13 cellular contexts compared by ENCODE assay signal in genomic region chr6:125533710-125534397, GRCh38.
A peak's percentile ranks its signal among the peaks of the same experiment; 100 is the strongest.
DNase-seq lines count a peak whose midpoint lies in the region; ATAC-seq and TF ChIP-seq lines count a peak whose summit lies in the region.
"Had no signal": no experiment of that assay in that cellular context is flagged by ENCODE, and none has a peak within 500 bp of the region (broad histone marks: within the 10 kb centered on the region; RNA-seq: fewer than 3 reads in every experiment).

No MANE protein-coding gene starts in this region.

- CTCF ChIA-PET in HEK293 (lab: Yijun Ruan, JAX), result interaction anchor here (0.7 to 1.3 kb wide), 4 partner anchors 13 to 220 kb away, joined by 3 to 4 read pairs (median 3); no protein-coding TSS in a partner anchor
- CTCF ChIA-PET in activated naive CD4-positive, alpha-beta T cell treated with anti-CD3 and anti-CD28 coated beads, Interleukin-2, amount 10 ng/mL, durations not matched to agents 7 days and 5 days (lab: Charles Lee), result interaction anchor here (1.1 kb wide), 1 partner anchor 221 kb away, joined by 3 read pairs; no protein-coding TSS in a partner anchor

- TF ChIP-seq CTCF in HEK293 (tag by site-specific recombination; IDR thresholded peaks at IDR 0.05) (no peak), psoas muscle (IDR thresholded peaks at IDR 0.05) (no peak)

- ATAC-seq in psoas muscle (peak in 1 of 4 donors; percentile 42), left ventricle myocardium superior (no peak)
- ATAC-seq: activated T-helper 17 cell treated with anti-CD3 and anti-CD28 coated beads, Interleukin-2, amount 50 U/mL, for 72 hours had no signal

- H3K36me3 ChIP-seq in HEK293 (ENCODE audit: control insufficient read depth in 2 of 2, insufficient read depth in 1 of 2, low read length in 2 of 2) (no peaks in the 10 kb centered on the region), adipocyte (ENCODE audit: control insufficient read depth, insufficient read depth, low read length, severe bottlenecking) (no peaks in the 10 kb centered on the region), iPS-18a (ENCODE audit: control insufficient read depth, low read depth, low read length) (no peaks in the 10 kb centered on the region), psoas muscle (ENCODE audit: insufficient read depth in 1 of 2, low read depth in 1 of 2) (no peaks in the 10 kb centered on the region)

- no peaks in the 10 kb centered on the region for H3K36me3 Mint-ChIP-seq in activated naive CD4-positive, alpha-beta T cell treated with anti-CD3 and anti-CD28 coated beads, Interleukin-2, amount 10 ng/mL, durations not matched to agents 7 days and 5 days
- H3K36me3 Mint-ChIP-seq: immature natural killer cell had no signal

- no peaks in the 10 kb centered on the region for H3K9me3 Mint-ChIP-seq in activated naive CD4-positive, alpha-beta T cell treated with anti-CD3 and anti-CD28 coated beads, Interleukin-2, amount 10 ng/mL, durations not matched to agents 7 days and 5 days
- H3K9me3 Mint-ChIP-seq: activated T-helper 17 cell treated with anti-CD3 and anti-CD28 coated beads, Interleukin-2, amount 50 U/mL, for 72 hours had no signal

- intact Hi-C loops in psoas muscle (cut with DNase I), result no loop called here
- intact Hi-C loops in left ventricle myocardium superior (cut with micrococcal nuclease), result no loop called here

- DNase-seq in adipocyte (ENCODE audit: low read depth) (no peak), psoas muscle (no peak), GM19238 (ENCODE audit: insufficient read length, low spot score) (no peak), HCEC 1CT (no peak), left ventricle myocardium superior (no peak)
- DNase-seq in activated naive CD4-positive, alpha-beta T cell treated with anti-CD3 and anti-CD28 coated beads, Interleukin-2, amount 10 ng/mL, durations not matched to agents 7 days and 5 days, result no peak
- DNase-seq: immature natural killer cell; stimulated activated CD4-positive, alpha-beta T cell treated with anti-CD3 and anti-CD28 coated beads, Interleukin-1b, Interleukin-23, amount 100 ng/mL, for 48 hours; T-helper 2 cell had no signal

- peaks cover 10% of the 10 kb centered on the region for H3K4me1 Mint-ChIP-seq in activated naive CD4-positive, alpha-beta T cell treated with anti-CD3 and anti-CD28 coated beads, Interleukin-2, amount 10 ng/mL, durations not matched to agents 7 days and 5 days
- H3K4me1 Mint-ChIP-seq: activated T-helper 17 cell treated with anti-CD3 and anti-CD28 coated beads, Interleukin-2, amount 50 U/mL, for 72 hours; B cell; immature natural killer cell had no signal

- no peak overlapping the region for H3K27ac Mint-ChIP-seq in activated naive CD4-positive, alpha-beta T cell treated with anti-CD3 and anti-CD28 coated beads, Interleukin-2, amount 10 ng/mL, durations not matched to agents 7 days and 5 days
- H3K27ac Mint-ChIP-seq: activated T-helper 17 cell treated with anti-CD3 and anti-CD28 coated beads, Interleukin-2, amount 50 U/mL, for 72 hours; B cell; immature natural killer cell had no signal

- peaks cover 39% of the 10 kb centered on the region for H3K27me3 Mint-ChIP-seq in activated naive CD4-positive, alpha-beta T cell treated with anti-CD3 and anti-CD28 coated beads, Interleukin-2, amount 10 ng/mL, durations not matched to agents 7 days and 5 days

- H3K27ac ChIP-seq in HEK293 (ENCODE audit: extremely low read depth, low read depth, low read length) (peak overlapping the region; percentile 58), iPS-18a (ENCODE audit: low read length) (no peak overlapping the region), psoas muscle (no peak overlapping the region)

- H3K4me1 ChIP-seq in HEK293 (ENCODE audit: control insufficient read depth, insufficient read depth, low read length) (peaks cover 7% of the 10 kb centered on the region), adipocyte (ENCODE audit: control insufficient read depth, insufficient read depth, low read length) (no peaks in the 10 kb centered on the region), iPS-18a (ENCODE audit: control insufficient read depth, low read depth, low read length) (peaks cover 20% of the 10 kb centered on the region), psoas muscle (peaks cover 7% of the 10 kb centered on the region)

- no peaks in the 10 kb centered on the region for H3K9me3 ChIP-seq in HEK293 (ENCODE audit: control insufficient read depth, insufficient read depth, low read depth, low read length)
- no peaks in the 10 kb centered on the region for H3K9me3 ChIP-seq in adipocyte (ENCODE audit: control insufficient read depth, low read length)
- H3K9me3 ChIP-seq in iPS-18a (ENCODE audit: control insufficient read depth, low read depth, low read length), result no peaks in the 10 kb centered on the region
- H3K9me3 ChIP-seq in psoas muscle, result no peaks in the 10 kb centered on the region

- POLR2A ChIA-PET in HEK293 (lab: Yijun Ruan, JAX), result interaction anchor here (0.6 to 1.2 kb wide), 3 partner anchors 18 to 649 kb away, joined by 3 read pairs; no protein-coding TSS in a partner anchor

- no peak overlapping the region for H3K4me3 Mint-ChIP-seq in activated naive CD4-positive, alpha-beta T cell treated with anti-CD3 and anti-CD28 coated beads, Interleukin-2, amount 10 ng/mL, durations not matched to agents 7 days and 5 days
- H3K4me3 Mint-ChIP-seq: activated T-helper 17 cell treated with anti-CD3 and anti-CD28 coated beads, Interleukin-2, amount 50 U/mL, for 72 hours; B cell; immature natural killer cell had no signal

- H3K27me3 ChIP-seq in adipocyte (replicated peaks; ENCODE audit: control insufficient read depth, insufficient read depth, low read length) (peaks cover 53% of the 10 kb centered on the region), iPS-18a (ENCODE audit: control insufficient read depth, insufficient read depth, low read length) (peaks cover 10% of the 10 kb centered on the region), psoas muscle (ENCODE audit: insufficient read depth in 3 of 3, low read length in 2 of 3) (no peaks in the 10 kb centered on the region)

- H3K9ac ChIP-seq in adipocyte (ENCODE audit: low read length) (no peak overlapping the region), iPS-18a (ENCODE audit: low read length) (no peak overlapping the region)

- H3K4me3 ChIP-seq in HEK293 (ENCODE audit: low read depth, low read length), result no peak overlapping the region
- peak overlapping the region; percentile 45 for H3K4me3 ChIP-seq in adipocyte (ENCODE audit: low read length)
- H3K4me3 ChIP-seq in iPS-18a (ENCODE audit: low read length), result peak overlapping the region; percentile 16
- peak overlapping the region; percentile 43 for H3K4me3 ChIP-seq in psoas muscle

- 50 to 58% (median 58%) methylated on average over 28 of the region's 28 CpGs for WGBS in psoas muscle, 3 donors

TF ChIP-seq in HEK293, 187 proteins besides CTCF, POLR2A, EP300 and RAD21 (continues in another document):
- TF ChIP-seq ZNF76 (tag by site-specific recombination; IDR thresholded peaks at IDR 0.05; ENCODE audit: borderline replicate concordance, low read depth) (0 out of 2 replicates have a peak, but pooled peaks have one; percentile 38), ZNF621 (tag by site-specific recombination; IDR thresholded peaks at IDR 0.05) (no peak), FEZF1 (tag by site-specific recombination; IDR thresholded peaks at IDR 0.05) (0 out of 2 replicates have a peak, but pooled peaks have one; percentile 10), ZNF341 (tag by site-specific recombination; IDR thresholded peaks at IDR 0.05; ENCODE audit: low read depth) (0 out of 2 replicates have a peak, but pooled peaks have one; percentile 14), ZNF660 (tag by site-specific recombination; IDR thresholded peaks at IDR 0.05) (peak; percentile 14; the same call in 1 of the 2 replicates), HIC1 (tag by site-specific recombination; IDR thresholded peaks at IDR 0.05) (no peak), ZFHX2 (tag by site-specific recombination; conservative IDR thresholded peaks at IDR 0.05) (no peak; the same call in 1 of the 2 replicates), YY2 (tag by site-specific recombination; IDR thresholded peaks at IDR 0.05) (no peak), ZNF214 (tag by site-specific recombination; IDR thresholded peaks at IDR 0.05; ENCODE audit: borderline replicate concordance) (no peak), BCL6B (tag by site-specific recombination; IDR thresholded peaks at IDR 0.05) (no peak), ZNF426 (tag by site-specific recombination; IDR thresholded peaks at IDR 0.05) (no peak), ZBTB17 (tag by site-specific recombination; IDR thresholded peaks at IDR 0.05) (peak; percentile 69; the same call in 1 of the 2 replicates), ZBTB20 (tag by site-specific recombination; IDR thresholded peaks at IDR 0.05) (peak; percentile 94), ZNF132 (tag by site-specific recombination; IDR thresholded peaks at IDR 0.05; ENCODE audit: borderline replicate concordance) (no peak), GLI2 (tag by site-specific recombination; IDR thresholded peaks at IDR 0.05; ENCODE audit: borderline replicate concordance, low read depth) (no peak), ZNF776 (tag by site-specific recombination; IDR thresholded peaks at IDR 0.05; ENCODE audit: borderline replicate concordance) (no peak)
